In genomic region chr16:88232401-88233258, GRCh38 we compare ENCODE assay signal across 8 cellular contexts.
DNase-seq lines count a peak whose midpoint lies in the region; ATAC-seq, FAIRE-seq and TF ChIP-seq lines count a peak whose summit lies in the region.
"Not testable (repeated sequence)": the region's sequence is repeated elsewhere in the genome, so short reads cannot be mapped to it uniquely, and the experiment has no call there.

No MANE protein-coding gene starts in this region.

- H3K4me3 ChIP-seq in A549; NB4 (ENCODE audit: low read depth, low read length); astrocyte (ENCODE audit: insufficient read depth, low read depth, low read length); esophagus muscularis mucosa; right atrium auricular region; right lobe of liver; pancreas; stomach: not testable (repeated sequence)

- 94% methylated on average over 22 of the region's 31 CpGs for WGBS in A549 (ENCODE audit: missing lambda C conversion rate)
- WGBS in esophagus muscularis mucosa = 90% methylated on average over 12 of the region's 31 CpGs
- 64% methylated on average over 8 of the region's 31 CpGs for WGBS in right lobe of liver (ENCODE audit: insufficient coverage, low coverage, low lambda C conversion rate, missing lambda C conversion rate)
- 41 to 42% methylated on average over 30 to 31 of the region's 31 CpGs for WGBS in pancreas, 2 donors
- WGBS in stomach, 5 donors = 66 to 85% (median 69%) methylated on average over 27 to 31 of the region's 31 CpGs

- H3K36me3 ChIP-seq in astrocyte (ENCODE audit: insufficient read depth, low read length); esophagus muscularis mucosa; right atrium auricular region; right lobe of liver; pancreas; stomach: not testable (repeated sequence)

- not testable (repeated sequence) for H3K9me3 ChIP-seq in A549; astrocyte (ENCODE audit: insufficient read depth, low read depth, low read length); esophagus muscularis mucosa; right atrium auricular region; right lobe of liver; pancreas; stomach

- FAIRE-seq in A549 (lab: Jason Lieb, UNC); astrocyte (lab: Jason Lieb, UNC); pancreas (lab: Jason Lieb, UNC): not testable (repeated sequence)

- DNase-seq in A549 (ENCODE audit: low read depth in 1 of 2, low spot score in 1 of 2); astrocyte (ENCODE audit: low read depth); right atrium auricular region (ENCODE audit: low spot score); right lobe of liver; stomach: not testable (repeated sequence)
- DNase-seq in NB4 (ENCODE audit: low read depth) = peak; percentile 12
- DNase-seq in esophagus muscularis mucosa (ENCODE audit: extremely low spot score) = peak; percentile 77
- peak in 1 of 6 donors; percentile 38 for DNase-seq in pancreas

- not testable (repeated sequence) for H3K36me3 Mint-ChIP-seq in astrocyte (ENCODE audit: low read depth, unreplicated experiment)

- not testable (repeated sequence) for H4K20me1 ChIP-seq in astrocyte (ENCODE audit: insufficient read depth, low read length)

- H3K79me2 ChIP-seq in astrocyte (ENCODE audit: insufficient read depth, low read length) = not testable (repeated sequence)

- ATAC-seq in A549 = not testable (repeated sequence)
- ATAC-seq in right lobe of liver (peak; percentile 7 to 35 (median 27)), pancreas (peak; percentile 9 to 48 (median 26))

- TF ChIP-seq EP300 in A549 (IDR thresholded peaks at IDR 0.05); esophagus muscularis mucosa (IDR thresholded peaks at IDR 0.05); stomach (IDR thresholded peaks at IDR 0.05): not testable (repeated sequence)

- H3K4me1 Mint-ChIP-seq in astrocyte (ENCODE audit: low read depth, unreplicated experiment) = not testable (repeated sequence)

- H3K27ac ChIP-seq in A549 (peak overlapping the region; percentile 45 to 88; a peak in 4 of 6 replicates), right atrium auricular region (peak overlapping the region; percentile 10 to 25), right lobe of liver (peak overlapping the region in 1 of 3 donors; percentile 33), pancreas (peak overlapping the region; percentile 28 to 50 (median 34)), stomach (peak overlapping the region in 4 of 5 donors; percentile 29 to 61 (median 36))
- not testable (repeated sequence) for H3K27ac ChIP-seq in astrocyte (ENCODE audit: low read depth, low read length); esophagus muscularis mucosa (replicated peaks in 1 of 4)

- POLR2A ChIA-PET in A549 (lab: Yijun Ruan, JAX) = not testable (repeated sequence)

- not testable (repeated sequence) for H3K27me3 ChIP-seq in astrocyte (ENCODE audit: insufficient read depth, low read length); esophagus muscularis mucosa; right atrium auricular region; right lobe of liver; pancreas; stomach

- H3K4me2 ChIP-seq in A549; astrocyte (ENCODE audit: low read length): not testable (repeated sequence)

- not testable (repeated sequence) for H3K4me3 Mint-ChIP-seq in astrocyte (ENCODE audit: unreplicated experiment)

- not testable (repeated sequence) for H3K27ac Mint-ChIP-seq in astrocyte (ENCODE audit: unreplicated experiment)

- intact Hi-C loops in esophagus muscularis mucosa (cut with DNase I); right lobe of liver (cut with DNase I); pancreas (cut with DNase I); stomach (cut with DNase I; ENCODE audit: low total_unique reads): not testable (repeated sequence)

- not testable (repeated sequence) for H3K9ac ChIP-seq in astrocyte (ENCODE audit: low read length)

- H2AFZ ChIP-seq in astrocyte (ENCODE audit: low read depth, low read length) = peak overlapping the region; percentile 34

- not testable (repeated sequence) for TF ChIP-seq CTCF in A549 (IDR thresholded peaks at IDR 0.05); NB4 (IDR thresholded peaks at IDR 0.05; ENCODE audit: low read depth, low read length); astrocyte (IDR thresholded peaks at IDR 0.05; ENCODE audit: insufficient read depth, low read depth, low read length); esophagus muscularis mucosa (IDR thresholded peaks at IDR 0.05); right atrium auricular region (IDR thresholded peaks at IDR 0.05); right lobe of liver (IDR thresholded peaks at IDR 0.05); pancreas (IDR thresholded peaks at IDR 0.05); stomach (IDR thresholded peaks at IDR 0.05)

- not testable (repeated sequence) for H3K9me3 Mint-ChIP-seq in astrocyte (ENCODE audit: unreplicated experiment)

- not testable (repeated sequence) for TF ChIP-seq RAD21 in A549 (conservative IDR thresholded peaks at IDR 0.05 in 1 of 2, IDR thresholded peaks at IDR 0.05 in 1 of 2)

- not testable (repeated sequence) for H3K27me3 Mint-ChIP-seq in astrocyte (ENCODE audit: low read depth, unreplicated experiment)

- TF ChIP-seq POLR2A in A549 (IDR thresholded peaks at IDR 0.05; ENCODE audit: low read length); NB4 (IDR thresholded peaks at IDR 0.05; ENCODE audit: extremely low read depth, insufficient read length); esophagus muscularis mucosa (IDR thresholded peaks at IDR 0.05; ENCODE audit: low read depth); right lobe of liver (IDR thresholded peaks at IDR 0.05); stomach (IDR thresholded peaks at IDR 0.05): not testable (repeated sequence)

- H3K4me1 ChIP-seq in A549 (peaks cover 21% of the 10 kb centered on the region), astrocyte (ENCODE audit: insufficient read depth, low read length) (peaks cover 20% of the 10 kb centered on the region), esophagus muscularis mucosa (peaks cover 11 to 33% (median 20%) of the 10 kb centered on the region in 4 donors), right atrium auricular region (peaks cover 0 to 16% of the 10 kb centered on the region in 2 donors), stomach (peaks cover 15 to 26% (median 18%) of the 10 kb centered on the region in 4 donors)
- not testable (repeated sequence) for H3K4me1 ChIP-seq in right lobe of liver, pancreas

- CTCF ChIA-PET in A549 (lab: Yijun Ruan, JAX) = not testable (repeated sequence)

TF ChIP-seq in A549, 52 proteins besides CTCF, POLR2A, EP300 and RAD21:
- peak; percentile 32; the same call in 1 of the 2 replicates for TF ChIP-seq ATOH8 (CRISPR knock-in tag; IDR thresholded peaks at IDR 0.05; ENCODE audit: low read depth)
